In genomic region chr2:106193491-106193976, GRCh38 we compare ENCODE assay signal across 8 cellular contexts. TPM values are rescaled to one million over a fixed set of nuclear protein-coding genes. Genes with fewer than 3 reads are reported as not detected.
DNase-seq lines count a peak whose midpoint lies in the region; ATAC-seq and TF ChIP-seq lines count a peak whose summit lies in the region.

No MANE protein-coding gene starts in this region.

- peak overlapping the region; percentile 76 to 87 (median 78) for H3K4me3 Mint-ChIP-seq in nephron

- peaks cover 3 to 21% (median 12%) of the 10 kb centered on the region in 4 donors for H3K4me1 ChIP-seq in transverse colon

- H3K27me3 ChIP-seq in transverse colon, result no peaks in the 10 kb centered on the region

- intact Hi-C loops in transverse colon (cut with DNase I; ENCODE audit: low total_unique reads), result no loop called here

- no peaks in the 10 kb centered on the region for H3K9me3 ChIP-seq in transverse colon

- peaks cover 7% of the 10 kb centered on the region for H3K27me3 Mint-ChIP-seq in nephron (ENCODE audit: low read depth)

- TF ChIP-seq CTCF in C4-2B (conservative IDR thresholded peaks at IDR 0.05) (no peak), nephron (IDR thresholded peaks at IDR 0.05; ENCODE audit: unreplicated experiment in 3 of 3) (no peak), transverse colon (IDR thresholded peaks at IDR 0.05) (no peak)

- DNase-seq in activated CD4-positive, CD25-positive, alpha-beta regulatory T cell treated with anti-CD3 and anti-CD28 coated beads, Interleukin-2, amount 50 U/mL, for 72 hours, result peak; percentile 57
- DNase-seq in epithelial cell of prostate (ENCODE audit: low read depth, low spot score) (no peak), transverse colon (peak; percentile 63), iPS-NIHi7 (ENCODE audit: extremely low spot score) (no peak)

- TF ChIP-seq POLR2A in transverse colon (IDR thresholded peaks at IDR 0.05), result no peak

- H3K27ac Mint-ChIP-seq in nephron, result peak overlapping the region; percentile 35 to 80 (median 45)

- H3K9me3 Mint-ChIP-seq in nephron, result no peaks in the 10 kb centered on the region

- H3K4me3 ChIP-seq in transverse colon, result peak overlapping the region; percentile 24 to 98 (median 88)

- peaks cover 58% of the 10 kb centered on the region for H3K4me1 Mint-ChIP-seq in nephron

- ATAC-seq in GM19351 (IDR thresholded peaks at IDR 0.05; ENCODE audit: unreplicated experiment), result peak; percentile 33
- peak; percentile 29 for ATAC-seq in HG03342 (IDR thresholded peaks at IDR 0.05; ENCODE audit: unreplicated experiment)

- WGBS in transverse colon (ENCODE audit: low coverage in 1 of 2), 2 donors, result 1% methylated on average over 43 of the region's 53 CpGs; no CpG with 5 or more reads in 1 of the 2 donors

- no peak for TF ChIP-seq EP300 in transverse colon (IDR thresholded peaks at IDR 0.05; ENCODE audit: low read depth)

- no peaks in the 10 kb centered on the region for H3K36me3 ChIP-seq in transverse colon

- H3K27ac ChIP-seq in C4-2B (peak overlapping the region; percentile 77), epithelial cell of prostate (peak overlapping the region; percentile 82), transverse colon (peak overlapping the region; percentile 88 to 96 (median 92))

- in situ Hi-C loops in transverse colon (cut with MboI; ENCODE audit: low pct_ligation_motif_present in 1 of 4, low pct_unique_long_range_greater_than_20kb in 1 of 4, low sequenced_read_pairs in 3 of 4), result no loop called here

- H3K36me3 Mint-ChIP-seq in nephron (ENCODE audit: low read depth), result peaks cover 3% of the 10 kb centered on the region

RNA-seq across cellular contexts. Expression of gene UXS1, which starts 0.6 kb away (rescaled TPM):
- total RNA-seq in transverse colon, result 10 to 100 TPM; 37.0 to 86.6 (median 62.5) TPM

Comparison
In these comparisons a context has a peak if more than half of its experiments do, and no peak if none do; other contexts are left out.
1. DNase-seq: peak in activated CD4-positive, CD25-positive, alpha-beta regulatory T cell treated with anti-CD3 and anti-CD28 coated beads, Interleukin-2, amount 50 U/mL, for 72 hours (single experiment) and transverse colon (single experiment); none in epithelial cell of prostate (single experiment) and iPS-NIHi7 (single experiment).
2. Peak in every context shown above with its lines, with median percentiles within 50 percentile points of each other: H3K27ac ChIP-seq.